ENCODE assay signal across 27 cellular contexts in genomic region chr4:136336479-136336878, GRCh38.
"Had no signal": no experiment of that assay in that cellular context is flagged by ENCODE, and none has a peak within 500 bp of the region (broad histone marks: within the 10 kb centered on the region; RNA-seq: fewer than 3 reads in every experiment).

No MANE protein-coding gene starts in this region.

- H3K4me1 ChIP-seq: left lung, pancreas, prostate gland, sigmoid colon, spleen, stomach, testis, thyroid gland, transverse colon, uterus had no signal

- H3K4me1 Mint-ChIP-seq: naive B cell; natural killer cell; nephron progenitor cell; stimulated activated naive B cell treated with anti-CD40 and anti-IgM and Interleukin-4, amounts not matched to agents 10 μg/mL and 1 μg/mL and 100 μg/mL, for 72 hours had no signal

- H3K27ac ChIP-seq: left lung, pancreas, prostate gland, sigmoid colon, spleen, stomach, testis, thyroid gland, transverse colon, uterus had no signal

- H3K27me3 ChIP-seq: left lung, pancreas, sigmoid colon, spleen, stomach, testis, thyroid gland, transverse colon, uterus had no signal

- DNase-seq: head of caudate nucleus; hippocampal formation; kidney; left colon; left lung; mesendoderm; naive B cell; natural killer cell; nephron progenitor cell; nucleus accumbens; retina; right cardiac atrium; sigmoid colon; small intestine; spleen; stimulated activated CD4-positive, alpha-beta T cell treated with anti-CD3 and anti-CD28 coated beads, Interleukin-4, amount 100 ng/mL, for 24 hours; stimulated activated naive B cell treated with anti-CD40 and anti-IgM and Interleukin-4, amounts not matched to agents 10 μg/mL and 1 μg/mL and 100 μg/mL, for 72 hours; stimulated activated naive CD8-positive, alpha-beta T cell treated with anti-CD3 and anti-CD28 coated beads, Interleukin-15, Interleukin-2, amounts not matched to agents 100 U/mL and 50 U/mL, for 24 hours; stomach; testis; thyroid gland; transverse colon; uterus had no signal

- H3K4me3 Mint-ChIP-seq: mesothelial cell of epicardium; naive B cell; natural killer cell; nephron progenitor cell; stimulated activated naive B cell treated with anti-CD40 and anti-IgM and Interleukin-4, amounts not matched to agents 10 μg/mL and 1 μg/mL and 100 μg/mL, for 72 hours had no signal

- H3K9me3 Mint-ChIP-seq: nephron progenitor cell had no signal

- ATAC-seq: left colon; left lung; natural killer cell; pancreas; right cardiac atrium; stimulated activated naive CD8-positive, alpha-beta T cell treated with anti-CD3 and anti-CD28 coated beads, Interleukin-15, Interleukin-2, amounts not matched to agents 100 U/mL and 50 U/mL, for 24 hours had no signal

- H3K9me3 ChIP-seq: pancreas, prostate gland, sigmoid colon, testis, thyroid gland, transverse colon, uterus had no signal

- H3K27ac Mint-ChIP-seq: mesothelial cell of epicardium; naive B cell; natural killer cell; nephron progenitor cell; stimulated activated naive B cell treated with anti-CD40 and anti-IgM and Interleukin-4, amounts not matched to agents 10 μg/mL and 1 μg/mL and 100 μg/mL, for 72 hours had no signal

- H3K27me3 Mint-ChIP-seq: naive B cell; stimulated activated naive B cell treated with anti-CD40 and anti-IgM and Interleukin-4, amounts not matched to agents 10 μg/mL and 1 μg/mL and 100 μg/mL, for 72 hours had no signal

- H3K36me3 ChIP-seq: left lung, pancreas, prostate gland, sigmoid colon, spleen, stomach, thyroid gland, transverse colon, uterus had no signal

- H3K4me3 ChIP-seq: left lung, lung, pancreas, prostate gland, sigmoid colon, spleen, stomach, testis, thyroid gland, transverse colon, uterus had no signal

- H3K36me3 Mint-ChIP-seq: mesothelial cell of epicardium; naive B cell; stimulated activated naive B cell treated with anti-CD40 and anti-IgM and Interleukin-4, amounts not matched to agents 10 μg/mL and 1 μg/mL and 100 μg/mL, for 72 hours had no signal
